In the genomic region with DNA sequence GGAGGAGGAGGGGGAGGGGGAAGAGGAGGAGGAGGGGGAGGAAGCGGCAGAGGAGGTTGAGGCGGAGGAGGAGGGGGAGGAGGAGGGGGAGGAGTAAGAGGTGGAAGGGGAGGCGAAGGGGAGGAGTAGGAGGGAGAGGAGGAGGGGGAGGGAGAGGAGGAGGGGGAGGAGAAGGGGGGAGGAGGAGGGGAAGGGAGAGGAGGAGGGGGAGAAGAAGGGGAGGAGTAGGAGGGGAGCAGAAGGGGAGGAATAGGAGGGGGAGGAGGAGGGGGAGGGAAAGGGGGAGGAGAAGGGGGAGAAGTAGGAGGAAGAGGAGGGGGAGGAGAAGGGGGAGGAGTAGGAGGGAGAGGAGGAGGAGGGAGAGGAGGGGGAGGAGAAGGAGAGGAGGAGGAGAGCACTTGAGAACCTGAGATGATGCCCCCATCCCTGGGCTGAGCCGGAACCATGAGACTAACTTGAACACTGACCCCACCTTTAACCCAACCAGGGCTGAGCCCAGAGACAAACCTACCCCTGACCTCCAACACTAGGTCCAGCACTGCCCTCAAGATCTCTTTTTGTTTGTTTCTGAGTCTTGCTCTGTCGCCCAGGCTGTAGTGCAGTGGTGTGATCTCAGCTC, we compare ENCODE assay signal across 24 cellular contexts. TPM values are rescaled to one million over a fixed set of nuclear protein-coding genes. Genes with fewer than 3 reads are reported as not detected.
"Had no signal": no experiment of that assay in that cellular context is flagged by ENCODE, and none has a peak within 500 bp of the region (broad histone marks: within the 10 kb centered on the region; RNA-seq: fewer than 3 reads in every experiment).

No MANE protein-coding gene starts in this region.

- DNase-seq: activated CD4-positive, alpha-beta T cell treated with anti-CD3 and anti-CD28 coated beads, Interleukin-2, amount 10 ng/mL, durations not matched to agents 7 days and 5 days; activated gamma-delta T cell treated with Interleukin-2 at 50 U/mL for 16 hours; activated naive CD8-positive, alpha-beta T cell treated with anti-CD3 and anti-CD28 coated beads, Interleukin-2, amount 50 U/mL, for 24 hours; activated T-cell treated with anti-CD3 and anti-CD28 coated beads, Interleukin-2, amount 50 U/mL, for 4 hours; foreskin melanocyte; mesenchymal stem cell; retina; stimulated activated CD4-positive, alpha-beta T cell treated with anti-CD3 and anti-CD28 coated beads, Interleukin-2, amount 100 ng/mL, for 48 hours; stimulated activated naive CD4-positive, alpha-beta T cell treated with Interleukin-2 at 50 U/mL for 16 hours; substantia nigra; trophoblast cell had no signal

- H3K27me3 Mint-ChIP-seq: activated CD4-positive, alpha-beta T cell treated with anti-CD3 and anti-CD28 coated beads, Interleukin-2, amount 10 ng/mL, durations not matched to agents 7 days and 5 days; activated naive CD8-positive, alpha-beta T cell treated with anti-CD3 and anti-CD28 coated beads, Interleukin-2, amount 50 U/mL, for 24 hours; dendritic cell treated with granulocyte-macrophage colony-stimulating factor and Interleukin-4, amounts not matched to agents 40 ng/mL and 50 ng/mL, for 4 days; naive thymus-derived CD8-positive, alpha-beta T cell had no signal

- H3K9me3 Mint-ChIP-seq: activated T-cell treated with anti-CD3 and anti-CD28 coated beads, Interleukin-2, amount 50 U/mL, for 4 hours had no signal

- H3K27ac Mint-ChIP-seq: activated naive CD8-positive, alpha-beta T cell treated with anti-CD3 and anti-CD28 coated beads, Interleukin-2, amount 50 U/mL, for 24 hours; dendritic cell treated with granulocyte-macrophage colony-stimulating factor and Interleukin-4, amounts not matched to agents 40 ng/mL and 50 ng/mL, for 4 days; WTC11 had no signal

- H3K4me1 Mint-ChIP-seq: WTC11 had no signal

- H3K27ac ChIP-seq: ascending aorta, epithelial cell of prostate, parathyroid adenoma had no signal

- H3K36me3 ChIP-seq: ascending aorta had no signal

- ATAC-seq: activated naive CD8-positive, alpha-beta T cell treated with anti-CD3 and anti-CD28 coated beads, Interleukin-2, amount 50 U/mL, for 24 hours; activated T-cell treated with anti-CD3 and anti-CD28 coated beads, Interleukin-2, amount 50 U/mL, for 4 hours; WTC11 had no signal

- H3K4me3 Mint-ChIP-seq: activated CD4-positive, alpha-beta T cell treated with anti-CD3 and anti-CD28 coated beads, Interleukin-2, amount 10 ng/mL, durations not matched to agents 7 days and 5 days; activated naive CD8-positive, alpha-beta T cell treated with anti-CD3 and anti-CD28 coated beads, Interleukin-2, amount 50 U/mL, for 24 hours; activated T-cell treated with anti-CD3 and anti-CD28 coated beads, Interleukin-2, amount 50 U/mL, for 4 hours; dendritic cell treated with granulocyte-macrophage colony-stimulating factor and Interleukin-4, amounts not matched to agents 40 ng/mL and 50 ng/mL, for 4 days; naive thymus-derived CD8-positive, alpha-beta T cell; WTC11 had no signal

- H3K4me3 ChIP-seq: ascending aorta had no signal

- H3K27me3 ChIP-seq: ascending aorta had no signal

- H3K4me1 ChIP-seq: ascending aorta, parathyroid adenoma had no signal

RNA-seq across cellular contexts. Expression of a gene that starts 31.1 kb away (rescaled TPM):
- total RNA-seq: activated CD4-positive, alpha-beta T cell treated with anti-CD3 and anti-CD28 coated beads, Interleukin-2, amount 10 ng/mL, durations not matched to agents 7 days and 5 days; activated T-cell treated with anti-CD3 and anti-CD28 coated beads, Interleukin-2, amount 50 U/mL, for 4 hours; ascending aorta; bronchial epithelial cell; cerebellum; fibroblast of lung; kidney epithelial cell; liver; mucosa of gallbladder; naive thymus-derived CD8-positive, alpha-beta T cell; skeletal muscle tissue; WTC11 had no signal
- polyA plus RNA-seq: fibroblast of lung; liver; naive thymus-derived CD8-positive, alpha-beta T cell had no signal
